ENCODE assay signal across 11 cellular contexts in the genomic region with DNA sequence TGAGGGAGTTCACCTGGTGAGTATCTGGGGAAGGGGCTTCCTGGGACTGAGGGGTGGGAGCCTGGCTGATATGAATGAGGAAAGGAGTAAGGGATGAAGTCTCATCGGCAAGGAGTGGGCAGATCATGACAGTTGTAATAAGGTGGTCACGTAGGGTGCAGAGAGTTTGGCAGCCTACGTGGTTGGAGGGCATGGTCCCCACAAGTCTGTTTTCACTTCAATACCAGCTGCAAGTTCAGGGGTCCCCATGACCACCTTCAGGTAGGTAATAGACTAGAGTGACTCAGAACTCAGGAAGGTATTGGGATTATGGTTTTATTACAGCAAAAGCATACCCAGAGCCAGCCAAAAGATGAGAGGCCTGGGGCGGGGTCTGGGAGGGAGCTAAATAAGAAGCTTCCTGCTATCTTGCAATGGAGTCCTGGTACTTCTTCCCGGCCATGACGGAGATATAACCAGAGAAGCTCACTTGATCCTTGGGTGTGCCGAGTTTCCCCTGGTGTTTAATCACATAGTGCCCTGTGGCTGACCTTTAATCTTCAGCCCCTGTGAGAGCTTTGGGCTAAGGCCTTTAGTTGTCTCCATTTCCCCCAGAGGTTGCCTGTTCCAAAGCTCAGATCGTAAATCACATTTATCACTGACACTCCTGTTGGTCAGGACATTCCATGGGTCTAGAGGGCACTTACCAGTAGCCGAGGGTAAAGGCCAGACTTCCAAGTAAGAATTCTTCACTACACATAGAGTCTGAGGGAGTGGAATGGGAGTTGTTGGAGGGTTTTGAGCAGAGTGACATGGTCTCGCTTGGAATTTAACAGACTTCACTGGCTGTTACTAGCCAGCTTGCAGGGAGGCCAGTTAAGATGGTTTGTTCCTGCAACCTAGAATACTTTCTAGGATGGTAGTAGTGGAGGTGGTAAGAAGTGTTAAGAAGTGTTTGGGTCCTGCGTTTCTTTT. TPM values are rescaled to one million over a fixed set of nuclear protein-coding genes. Genes with fewer than 3 reads are reported as not detected.
DNase-seq lines count a peak whose midpoint lies in the region; ATAC-seq and TF ChIP-seq lines count a peak whose summit lies in the region.
"Had no signal": no experiment of that assay in that cellular context is flagged by ENCODE, and none has a peak within 500 bp of the region (broad histone marks: within the 10 kb centered on the region; RNA-seq: fewer than 3 reads in every experiment).

No MANE protein-coding gene starts in this region.

- peak in 1 of 2 donors; percentile 33 for TF ChIP-seq POLR2A in Peyer's patch (IDR thresholded peaks at IDR 0.05)
- no peak for TF ChIP-seq POLR2A in gastrocnemius medialis (IDR thresholded peaks at IDR 0.05)

- H3K27ac ChIP-seq in Peyer's patch (peak overlapping the region in 3 of 4 donors; percentile 62 to 91 (median 79)), gastrocnemius medialis (peak overlapping the region in 3 of 4 donors; percentile 37 to 62 (median 61))

- no peaks in the 10 kb centered on the region for H3K9me3 ChIP-seq in Peyer's patch
- no peaks in the 10 kb centered on the region for H3K9me3 ChIP-seq in gastrocnemius medialis

- H3K4me1 ChIP-seq in Peyer's patch, result peaks cover 0 to 51% (median 2%) of the 10 kb centered on the region in 4 donors
- H3K4me1 ChIP-seq in gastrocnemius medialis, result peaks cover 10 to 15% of the 10 kb centered on the region in 2 donors

- in situ Hi-C loops in gastrocnemius medialis (cut with MboI; ENCODE audit: low sequenced_read_pairs in 4 of 4), result loop anchor here in 1 of 4 donors (25.0 kb wide), 1 partner anchor 777 kb away; the partner anchor contains the start of gene INCENP

- H3K36me3 ChIP-seq in Peyer's patch (peaks cover 0 to 46% (median 3%) of the 10 kb centered on the region in 3 donors), gastrocnemius medialis (peaks cover 16 to 47% of the 10 kb centered on the region in 2 donors)

- DNase-seq in NCI-H82 (lab: John Stamatoyannopoulos, UW) (peak; percentile 62), NCI-H82 treated with DMSO at 0.1 percent for 48 hours (lab: John Stamatoyannopoulos, UW; ENCODE audit: unreplicated experiment) (no peak), Peyer's patch (peak in 2 of 3 donors; percentile 68 to 84), gastrocnemius medialis (no peak), NOMO-1 treated with DMSO at 0.1 percent for 48 hours (lab: John Stamatoyannopoulos, UW; ENCODE audit: unreplicated experiment) (no peak)
- DNase-seq in effector CD8-positive, alpha-beta T cell (lab: John Stamatoyannopoulos, UW), result no peak
- DNase-seq: activated naive CD4-positive, alpha-beta T cell had no signal

- H3K27me3 ChIP-seq in Peyer's patch (no peaks in the 10 kb centered on the region), gastrocnemius medialis (no peaks in the 10 kb centered on the region)

- TF ChIP-seq CTCF in Peyer's patch (IDR thresholded peaks at IDR 0.05) (no peak), gastrocnemius medialis (IDR thresholded peaks at IDR 0.05 in 4 of 5, conservative IDR thresholded peaks at IDR 0.05 in 1 of 5) (no peak)

- H3K4me3 ChIP-seq in Peyer's patch, result no peak overlapping the region
- no peak overlapping the region for H3K4me3 ChIP-seq in gastrocnemius medialis
- H3K4me3 ChIP-seq: skin epidermis had no signal

- ATAC-seq in esophagus mucosa (peak; percentile 21), gastrocnemius medialis (peak; percentile 21 to 85), HG03045 (IDR thresholded peaks at IDR 0.05; ENCODE audit: unreplicated experiment) (no peak)

- intact Hi-C loops in gastrocnemius medialis (cut with DNase I; ENCODE audit: low total_unique reads), result no loop called here

RNA-seq across cellular contexts. Expression of gene SLC3A2, which starts 9.1 kb away (rescaled TPM):
- total RNA-seq in Peyer's patch (100 to 1,000 TPM in 3 of 4 donors, 10 to 100 TPM in 1; 64.4 to 253 (median 207) TPM), esophagus mucosa (233 TPM), gastrocnemius medialis (100 to 1,000 TPM; 158 to 278 (median 189) TPM)

RNA-seq across cellular contexts. Expression of gene CHRM1, which starts 31.4 kb away (rescaled TPM):
- under 1 TPM in 2 of 4 donors, not detected in 2; 0.54 to 0.76 TPM for total RNA-seq in Peyer's patch
- not detected for total RNA-seq in esophagus mucosa
- not detected for total RNA-seq in gastrocnemius medialis
- total RNA-seq: HT1080 had no signal

RNA-seq across cellular contexts. Expression of gene WDR74, which starts 50.4 kb away (rescaled TPM):
- total RNA-seq in Peyer's patch, result 10 to 100 TPM; 17.7 to 78.4 (median 28.6) TPM
- 41.0 TPM for total RNA-seq in esophagus mucosa
- total RNA-seq in gastrocnemius medialis, result 100 to 1,000 TPM in 1 of 4 donors, 10 to 100 TPM in 3; 66.4 to 133 (median 87.0) TPM

RNA-seq across cellular contexts. Expression of gene TEX54, which starts 57.1 kb away (rescaled TPM):
- total RNA-seq in Peyer's patch (not detected), esophagus mucosa (not detected), gastrocnemius medialis (not detected)

RNA-seq across cellular contexts. Expression of gene STX5, which starts 57.9 kb away (rescaled TPM):
- total RNA-seq in Peyer's patch (10 to 100 TPM; 27.1 to 56.1 (median 38.4) TPM), esophagus mucosa (25.1 TPM), gastrocnemius medialis (10 to 100 TPM; 16.2 to 26.0 (median 24.9) TPM)

Comparison
In these comparisons a context has a peak if more than half of its experiments do, and no peak if none do; other contexts are left out.
1. DNase-seq: peak in NCI-H82 (single experiment) and Peyer's patch (2 of 3); none in NCI-H82 treated with DMSO at 0.1 percent for 48 hours (single experiment), gastrocnemius medialis (0 of 2), NOMO-1 treated with DMSO at 0.1 percent for 48 hours (single experiment) and effector CD8-positive, alpha-beta T cell (single experiment).